Comparison of ENCODE assay signal across 16 cellular contexts in genomic region chr13:44368062-44368591, GRCh38. TPM values are rescaled to one million over a fixed set of nuclear protein-coding genes. Genes with fewer than 3 reads are reported as not detected.
DNase-seq lines count a peak whose midpoint lies in the region; ATAC-seq, FAIRE-seq and TF ChIP-seq lines count a peak whose summit lies in the region.
"Had no signal": no experiment of that assay in that cellular context is flagged by ENCODE, and none has a peak within 500 bp of the region (broad histone marks: within the 10 kb centered on the region; RNA-seq: fewer than 3 reads in every experiment).

No MANE protein-coding gene starts in this region.

- H3K4me1 ChIP-seq in astrocyte (ENCODE audit: insufficient read depth, low read length), result peaks cover 26% of the 10 kb centered on the region
- H3K4me1 ChIP-seq in mucosa of rectum (ENCODE audit: control insufficient read depth in 2 of 2, insufficient read depth in 2 of 2, low read length in 2 of 2), result peaks cover 35 to 62% of the 10 kb centered on the region in 2 donors

- no peaks in the 10 kb centered on the region for H3K9me3 Mint-ChIP-seq in astrocyte (ENCODE audit: unreplicated experiment)
- H3K9me3 Mint-ChIP-seq: activated naive CD8-positive, alpha-beta T cell treated with anti-CD3 and anti-CD28 coated beads, Interleukin-2, amount 50 U/mL, for 24 hours; GM23338; stimulated activated naive CD8-positive, alpha-beta T cell treated with anti-CD3 and anti-CD28 coated beads, Interleukin-15, Interleukin-2, amounts not matched to agents 100 ng/mL and 50 ng/mL, for 24 hours had no signal

- H3K9ac ChIP-seq in astrocyte (ENCODE audit: low read length), result no peak overlapping the region
- H3K9ac ChIP-seq in mucosa of rectum (ENCODE audit: low read depth in 1 of 2, low read length in 2 of 2), result no peak overlapping the region

- ATAC-seq in GM21526 (IDR thresholded peaks at IDR 0.05; ENCODE audit: low FRiP score, unreplicated experiment), result no peak
- ATAC-seq: activated naive CD8-positive, alpha-beta T cell treated with anti-CD3 and anti-CD28 coated beads, Interleukin-2, amount 50 U/mL, for 24 hours; GM23338; psoas muscle had no signal

- no peaks in the 10 kb centered on the region for H3K79me2 ChIP-seq in astrocyte (ENCODE audit: insufficient read depth, low read length)

- H3K4me1 Mint-ChIP-seq in astrocyte (ENCODE audit: low read depth, unreplicated experiment), result peaks cover 20% of the 10 kb centered on the region
- H3K4me1 Mint-ChIP-seq: activated naive CD8-positive, alpha-beta T cell treated with anti-CD3 and anti-CD28 coated beads, Interleukin-2, amount 50 U/mL, for 24 hours had no signal

- H3K27me3 Mint-ChIP-seq in astrocyte (ENCODE audit: low read depth, unreplicated experiment), result peaks cover 19% of the 10 kb centered on the region

- peak; percentile 41 for DNase-seq in AG20443 (ENCODE audit: low spot score)
- peak; percentile 39 for DNase-seq in MV-4-11 (lab: John Stamatoyannopoulos, UW)
- DNase-seq in astrocyte (ENCODE audit: low read depth), result peak; percentile 63
- DNase-seq in stimulated activated CD4-positive, alpha-beta T cell treated with anti-CD3 and anti-CD28 coated beads, Interleukin-15, amount 100 ng/mL, for 24 hours, result no peak
- no peak for DNase-seq in G401 (ENCODE audit: low spot score)
- DNase-seq in cerebellar nuclear complex (lab: John Stamatoyannopoulos, UW), result no peak
- DNase-seq: activated CD8-positive, alpha-beta memory T cell treated with anti-CD3 and anti-CD28 coated beads, Interleukin-2, amount 50 U/mL, for 48 hours; activated naive CD8-positive, alpha-beta T cell treated with anti-CD3 and anti-CD28 coated beads, Interleukin-2, amount 50 U/mL, for 24 hours; effector CD8-positive, alpha-beta T cell; hypothalamus; psoas muscle had no signal

- H3K9me3 ChIP-seq in astrocyte (ENCODE audit: insufficient read depth, low read depth, low read length) (no peaks in the 10 kb centered on the region), mucosa of rectum (ENCODE audit: control insufficient read depth in 2 of 2, low read length in 2 of 2) (no peaks in the 10 kb centered on the region)
- H3K9me3 ChIP-seq: psoas muscle had no signal

- no peaks in the 10 kb centered on the region for H4K20me1 ChIP-seq in astrocyte (ENCODE audit: insufficient read depth, low read length)

- H3K36me3 Mint-ChIP-seq in astrocyte (ENCODE audit: low read depth, unreplicated experiment), result no peaks in the 10 kb centered on the region

- no peak overlapping the region for H3K4me3 Mint-ChIP-seq in astrocyte (ENCODE audit: unreplicated experiment)
- H3K4me3 Mint-ChIP-seq: activated naive CD8-positive, alpha-beta T cell treated with anti-CD3 and anti-CD28 coated beads, Interleukin-2, amount 50 U/mL, for 24 hours; GM23338; stimulated activated naive CD8-positive, alpha-beta T cell treated with anti-CD3 and anti-CD28 coated beads, Interleukin-15, Interleukin-2, amounts not matched to agents 100 ng/mL and 50 ng/mL, for 24 hours had no signal

- in situ Hi-C loops in G401 (cut with HindIII; ENCODE audit: low sequenced_read_pairs), result no loop called here

- no peak for TF ChIP-seq CTCF in astrocyte (IDR thresholded peaks at IDR 0.05; ENCODE audit: insufficient read depth, low read depth, low read length)

- H2AFZ ChIP-seq in astrocyte (ENCODE audit: low read depth, low read length), result no peak overlapping the region
- H2AFZ ChIP-seq: GM23338 had no signal

- H3K27ac Mint-ChIP-seq in astrocyte (ENCODE audit: unreplicated experiment), result no peak overlapping the region
- H3K27ac Mint-ChIP-seq: activated naive CD8-positive, alpha-beta T cell treated with anti-CD3 and anti-CD28 coated beads, Interleukin-2, amount 50 U/mL, for 24 hours; GM23338; stimulated activated naive CD8-positive, alpha-beta T cell treated with anti-CD3 and anti-CD28 coated beads, Interleukin-15, Interleukin-2, amounts not matched to agents 100 ng/mL and 50 ng/mL, for 24 hours had no signal

- H3K27ac ChIP-seq in astrocyte (ENCODE audit: low read depth, low read length) (no peak overlapping the region), mucosa of rectum (ENCODE audit: low read depth in 2 of 2, low read length in 2 of 2) (peak overlapping the region; percentile 84 to 85)
- H3K27ac ChIP-seq: psoas muscle had no signal

- peak overlapping the region; percentile 36 for H3K4me2 ChIP-seq in astrocyte (ENCODE audit: low read length)
- H3K4me2 ChIP-seq: GM23338 had no signal

- H3K36me3 ChIP-seq in astrocyte (ENCODE audit: insufficient read depth, low read length) (no peaks in the 10 kb centered on the region), mucosa of rectum (ENCODE audit: control insufficient read depth in 2 of 2, insufficient read depth in 2 of 2, low read length in 2 of 2) (no peaks in the 10 kb centered on the region)

- FAIRE-seq in astrocyte (lab: Jason Lieb, UNC), result no peak
- FAIRE-seq: GM19239 had no signal

- H3K27me3 ChIP-seq in astrocyte (ENCODE audit: insufficient read depth, low read length), result no peaks in the 10 kb centered on the region
- no peaks in the 10 kb centered on the region for H3K27me3 ChIP-seq in mucosa of rectum (ENCODE audit: control insufficient read depth in 2 of 2, insufficient read depth in 2 of 2, low read length in 2 of 2)

- H3K4me3 ChIP-seq in astrocyte (ENCODE audit: insufficient read depth, low read depth, low read length) (no peak overlapping the region), mucosa of rectum (ENCODE audit: low read length in 2 of 2) (peak overlapping the region; percentile 39 to 60)
- H3K4me3 ChIP-seq: GM23338, psoas muscle had no signal

RNA-seq across cellular contexts. Expression of gene SERP2, which starts 5.5 kb away (rescaled TPM):
- 2.4 and 3.5 TPM in 2 replicates for total RNA-seq in astrocyte
- total RNA-seq in G401 (2014; rRNA removed; shearing (Covaris generic)), result not detected in 2 replicates

Comparison
In these comparisons a context has a peak if more than half of its experiments do, and no peak if none do; other contexts are left out.
1. DNase-seq: peak in AG20443 (single experiment), MV-4-11 (single experiment) and astrocyte (single experiment); none in stimulated activated CD4-positive, alpha-beta T cell treated with anti-CD3 and anti-CD28 coated beads, Interleukin-15, amount 100 ng/mL, for 24 hours (single experiment), G401 (single experiment) and cerebellar nuclear complex (0 of 2).